Comparison of ENCODE assay signal across 9 cellular contexts in genomic region chr13:29975287-29975686, GRCh38.
"Had no signal": no experiment of that assay in that cellular context is flagged by ENCODE, and none has a peak within 500 bp of the region (broad histone marks: within the 10 kb centered on the region; RNA-seq: fewer than 3 reads in every experiment).

No MANE protein-coding gene starts in this region.

- H3K9me3 ChIP-seq: HAP-1 had no signal

- H3K9me3 Mint-ChIP-seq: HFFc6, IgD-negative memory B cell had no signal

- H3K4me1 ChIP-seq: HAP-1 had no signal

- H3K36me3 Mint-ChIP-seq: IgD-negative memory B cell had no signal

- H3K4me3 ChIP-seq: GM23248, HAP-1 had no signal

- DNase-seq: GM23248, GOT3, H7, HFFc6 had no signal

- H3K4me1 Mint-ChIP-seq: IgD-negative memory B cell had no signal

- H3K27ac Mint-ChIP-seq: HFFc6 had no signal

- H3K27ac ChIP-seq: GM23248, HL-60 had no signal

- ATAC-seq: HCT116, HepG2 had no signal

- H3K27me3 Mint-ChIP-seq: IgD-negative memory B cell had no signal

- H3K9ac ChIP-seq: GM23248 had no signal

- H3K36me3 ChIP-seq: HAP-1 had no signal

- H3K4me3 Mint-ChIP-seq: HFFc6, IgD-negative memory B cell had no signal
